ENCODE assay signal across 2 cellular contexts in genomic region chr1:67735220-67735619, GRCh38.
TF ChIP-seq lines count a peak whose summit lies in the region.

No MANE protein-coding gene starts in this region.

TF ChIP-seq in SK-N-SH, 30 proteins besides CTCF, POLR2A, EP300 and RAD21 (continued from another document):
- no peak for TF ChIP-seq FOSL2 (IDR thresholded peaks at IDR 0.05; ENCODE audit: borderline replicate concordance, low read depth)
- TF ChIP-seq RCOR1 (IDR thresholded peaks at IDR 0.05; ENCODE audit: low read length), result no peak
- TF ChIP-seq MXI1 (IDR thresholded peaks at IDR 0.05; ENCODE audit: low read depth, low read length), result no peak
- no peak for TF ChIP-seq SIN3A (IDR thresholded peaks at IDR 0.05; ENCODE audit: borderline replicate concordance, low read depth, low read length)
- no peak for TF ChIP-seq YY1 (IDR thresholded peaks at IDR 0.05; ENCODE audit: low read depth)
- no peak for TF ChIP-seq NRF1 (IDR thresholded peaks at IDR 0.05; ENCODE audit: low read depth, low read length)
- TF ChIP-seq CHD2 (IDR thresholded peaks at IDR 0.05; ENCODE audit: low read length, partially characterized antibody), result no peak
- TF ChIP-seq JUND (IDR thresholded peaks at IDR 0.05), result no peak
- no peak for TF ChIP-seq GABPA (IDR thresholded peaks at IDR 0.05; ENCODE audit: low read depth)
- TF ChIP-seq SMC3 (IDR thresholded peaks at IDR 0.05; ENCODE audit: low read depth, low read length), result no peak
- no peak for TF ChIP-seq PBX3 (IDR thresholded peaks at IDR 0.05)

TF ChIP-seq in SK-N-SH treated with all-trans-retinoic acid at 6 μM for 48 hours, 23 proteins besides CTCF, POLR2A, EP300 and RAD21 (continued from another document):
- TF ChIP-seq TSHZ2 (CRISPR knock-in tag; IDR thresholded peaks at IDR 0.05) (no peak), GLIS3 (CRISPR knock-in tag; IDR thresholded peaks at IDR 0.05) (no peak), CSRNP3 (CRISPR knock-in tag; IDR thresholded peaks at IDR 0.05) (no peak), CREB5 (CRISPR knock-in tag; IDR thresholded peaks at IDR 0.05; ENCODE audit: low read depth) (no peak), ESRRG (CRISPR knock-in tag; IDR thresholded peaks at IDR 0.05) (no peak)
TF ChIP-seq in SK-N-SH treated with all-trans-retinoic acid at 6 μM for 48 hours: peak in this region for 0.
